Comparison of ENCODE assay signal across 8 cellular contexts in genomic region chr5:69217154-69217731, GRCh38. TPM values are rescaled to one million over a fixed set of nuclear protein-coding genes. Genes with fewer than 3 reads are reported as not detected.
DNase-seq lines count a peak whose midpoint lies in the region; FAIRE-seq and TF ChIP-seq lines count a peak whose summit lies in the region.

No MANE protein-coding gene starts in this region.

- no peak for FAIRE-seq in keratinocyte (lab: Jason Lieb, UNC)

- H4K20me1 ChIP-seq in keratinocyte (ENCODE audit: control insufficient read depth, extremely low read depth, insufficient read depth, low read length) = no peaks in the 10 kb centered on the region

- no peaks in the 10 kb centered on the region for H3K9me3 Mint-ChIP-seq in activated naive CD8-positive, alpha-beta T cell (ENCODE audit: low read depth)

- H3K4me1 Mint-ChIP-seq in activated naive CD8-positive, alpha-beta T cell (ENCODE audit: low read depth) = peaks cover 23% of the 10 kb centered on the region

- H3K36me3 Mint-ChIP-seq in activated naive CD8-positive, alpha-beta T cell = peaks cover 3% of the 10 kb centered on the region

- H3K79me2 ChIP-seq in keratinocyte (ENCODE audit: control insufficient read depth, insufficient read depth, low read length) = peaks cover 31% of the 10 kb centered on the region

- H3K4me3 ChIP-seq in GM08714 (ENCODE audit: low read length) (peak overlapping the region; percentile 93), keratinocyte (ENCODE audit: control insufficient read depth in 2 of 3, extremely low read depth in 1 of 3, insufficient read depth in 2 of 3, low read depth in 1 of 3, low read length in 3 of 3) (peak overlapping the region; percentile 91 to 97 (median 92))

- H3K36me3 ChIP-seq in keratinocyte (ENCODE audit: control insufficient read depth in 2 of 2, extremely low read depth in 1 of 2, insufficient read depth in 2 of 2, low read length in 2 of 2) = no peaks in the 10 kb centered on the region

- dilution Hi-C loops in keratinocyte (cut with MboI; ENCODE audit: extremely low pct_ligation_motif_present, low sequenced_read_pairs) = no loop called here

- H3K27me3 Mint-ChIP-seq in activated naive CD8-positive, alpha-beta T cell = no peaks in the 10 kb centered on the region

- no peaks in the 10 kb centered on the region for H3K9me3 ChIP-seq in keratinocyte (ENCODE audit: control insufficient read depth, low read depth, low read length)

- H3K9ac ChIP-seq in keratinocyte (ENCODE audit: control insufficient read depth, extremely low read depth, insufficient read depth, low read length) = peak overlapping the region; percentile 89

- DNase-seq in NCI-H1417 treated with DMSO at 0.1 percent for 48 hours (lab: John Stamatoyannopoulos, UW) (peak; percentile 31), keratinocyte (ENCODE audit: low read depth, low spot score) (no peak), T1000 (lab: John Stamatoyannopoulos, UW) (no peak), NCI-H1092 treated with DMSO at 0.1 percent for 48 hours (lab: John Stamatoyannopoulos, UW) (no peak), NCI-H1048 (lab: John Stamatoyannopoulos, UW) (no peak)
- DNase-seq in stimulated activated CD4-positive, alpha-beta T cell treated with anti-CD3 and anti-CD28 coated beads, TNF-alpha, amount 100 ng/mL, for 48 hours (ENCODE audit: low read depth in 3 of 3) = peak; percentile 88 to 95 (median 90)

- H3K27me3 ChIP-seq in keratinocyte (ENCODE audit: control insufficient read depth, extremely low read depth, insufficient read depth, low read length) = no peaks in the 10 kb centered on the region

- TF ChIP-seq CTCF in keratinocyte (optimal IDR thresholded peaks at IDR 0.05 in 1 of 3, IDR thresholded peaks at IDR 0.05 in 1 of 3, conservative IDR thresholded peaks at IDR 0.05 in 1 of 3; ENCODE audit: extremely low read depth in 1 of 3, insufficient read depth in 2 of 3, low read length in 3 of 3) = no peak

- H3K27ac Mint-ChIP-seq in activated naive CD8-positive, alpha-beta T cell = peak overlapping the region; percentile 96

- H3K9me1 ChIP-seq in keratinocyte (ENCODE audit: control insufficient read depth, extremely low read depth, insufficient read depth, low read length) = no peaks in the 10 kb centered on the region

- peak overlapping the region; percentile 52 for H2AFZ ChIP-seq in keratinocyte (ENCODE audit: control insufficient read depth, low read length)

- H3K4me3 Mint-ChIP-seq in activated naive CD8-positive, alpha-beta T cell = peak overlapping the region; percentile 97

- peak overlapping the region; percentile 81 for H3K27ac ChIP-seq in keratinocyte (ENCODE audit: control insufficient read depth, insufficient read depth, low read length)

- peak overlapping the region; percentile 82 for H3K4me2 ChIP-seq in keratinocyte (ENCODE audit: control insufficient read depth, extremely low read depth, insufficient read depth, low read depth, low read length)

- H3K4me1 ChIP-seq in keratinocyte (ENCODE audit: control insufficient read depth, extremely low read depth, insufficient read depth, low read length) = peaks cover 15% of the 10 kb centered on the region

RNA-seq across cellular contexts. Expression of gene CDK7, which starts 17.4 kb away (rescaled TPM):
- polyA plus RNA-seq in keratinocyte = 43.4 to 80.6 TPM (median 80.5 TPM) in 3 replicates
- polyA plus RNA-seq in keratinocyte (2011; ENCODE audit: low read depth) = 398 TPM
- 49.7 and 80.2 TPM in 2 replicates for polyA plus RNA-seq in keratinocyte (2011; cell fraction: cytosol; rRNA removed)
- polyA plus RNA-seq in keratinocyte (2011; cell fraction: nucleus; rRNA removed) = 45.7 and 64.8 TPM in 2 replicates
- polyA plus RNA-seq in keratinocyte (2012; ENCODE audit: low replicate concordance) = 82.3 and 103 TPM in 2 replicates
- polyA minus RNA-seq in keratinocyte = 23.7 to 52.9 TPM (median 41.9 TPM) in 3 replicates
- 65.8 TPM for polyA minus RNA-seq in keratinocyte (2011; cell fraction: cytosol; rRNA and poly(A)+ RNA removed)
- 130 and 132 TPM in 2 replicates for polyA minus RNA-seq in keratinocyte (2011; cell fraction: nucleus; rRNA and poly(A)+ RNA removed)

RNA-seq across cellular contexts. Expression of gene CENPH, which starts 27.9 kb away (rescaled TPM):
- polyA plus RNA-seq in keratinocyte = 4.6 to 13.4 TPM (median 7.4 TPM) in 3 replicates
- polyA plus RNA-seq in keratinocyte (2011; ENCODE audit: low read depth) = 21.5 TPM
- polyA plus RNA-seq in keratinocyte (2011; cell fraction: cytosol; rRNA removed) = 6.2 and 6.3 TPM in 2 replicates
- 2.1 and 2.3 TPM in 2 replicates for polyA plus RNA-seq in keratinocyte (2011; cell fraction: nucleus; rRNA removed)
- 3.8 and 12.3 TPM in 2 replicates for polyA plus RNA-seq in keratinocyte (2012; ENCODE audit: low replicate concordance)
- polyA minus RNA-seq in keratinocyte = 0.59 to 3.4 TPM (median 0.96 TPM) in 3 replicates
- 3.1 TPM for polyA minus RNA-seq in keratinocyte (2011; cell fraction: cytosol; rRNA and poly(A)+ RNA removed)
- polyA minus RNA-seq in keratinocyte (2011; cell fraction: nucleus; rRNA and poly(A)+ RNA removed) = 2.3 TPM in 1 of 2 replicates, not detected in the other

RNA-seq across cellular contexts. Expression of gene CCNB1, which starts 50.3 kb away (rescaled TPM):
- 38.8 to 126 TPM (median 98.0 TPM) in 3 replicates for polyA plus RNA-seq in keratinocyte
- polyA plus RNA-seq in keratinocyte (2011; ENCODE audit: low read depth) = 5.4 TPM
- 28.5 and 46.3 TPM in 2 replicates for polyA plus RNA-seq in keratinocyte (2011; cell fraction: cytosol; rRNA removed)
- 39.3 and 47.1 TPM in 2 replicates for polyA plus RNA-seq in keratinocyte (2011; cell fraction: nucleus; rRNA removed)
- 4.9 and 107 TPM in 2 replicates for polyA plus RNA-seq in keratinocyte (2012; ENCODE audit: low replicate concordance)
- 13.5 to 62.1 TPM (median 14.2 TPM) in 3 replicates for polyA minus RNA-seq in keratinocyte
- 15.7 TPM for polyA minus RNA-seq in keratinocyte (2011; cell fraction: cytosol; rRNA and poly(A)+ RNA removed)
- 7.2 and 15.4 TPM in 2 replicates for polyA minus RNA-seq in keratinocyte (2011; cell fraction: nucleus; rRNA and poly(A)+ RNA removed)

Comparison
In these comparisons a context has a peak if more than half of its experiments do, and no peak if none do; other contexts are left out.
1. DNase-seq: peak in NCI-H1417 treated with DMSO at 0.1 percent for 48 hours (single experiment) and stimulated activated CD4-positive, alpha-beta T cell treated with anti-CD3 and anti-CD28 coated beads, TNF-alpha, amount 100 ng/mL, for 48 hours (3 of 3); none in keratinocyte (single experiment), T1000 (single experiment), NCI-H1092 treated with DMSO at 0.1 percent for 48 hours (single experiment) and NCI-H1048 (single experiment).